Comparison of ENCODE assay signal across 8 cellular contexts in the genomic region with DNA sequence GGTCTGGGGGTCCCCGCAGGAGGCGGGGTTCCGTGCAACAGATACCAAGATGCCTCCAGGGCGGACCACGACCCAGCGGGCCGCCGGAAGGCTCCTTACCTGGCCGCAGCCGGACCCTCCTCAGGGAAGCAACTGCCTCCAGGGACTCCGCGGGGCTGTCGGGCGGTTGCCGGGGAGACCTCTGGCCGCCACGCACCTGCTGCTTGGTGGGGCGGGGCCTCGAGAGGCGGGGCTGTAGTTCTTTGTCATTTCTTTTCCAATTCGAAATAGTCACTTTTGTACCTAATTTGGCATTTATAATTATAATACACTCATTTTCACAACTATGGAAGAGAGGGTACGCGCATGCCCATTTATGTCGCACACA. TPM values are rescaled to one million over a fixed set of nuclear protein-coding genes. Genes with fewer than 3 reads are reported as not detected.
DNase-seq lines count a peak whose midpoint lies in the region; ATAC-seq and TF ChIP-seq lines count a peak whose summit lies in the region.

No MANE protein-coding gene starts in this region.

- no peaks in the 10 kb centered on the region for H3K9me3 ChIP-seq in naive thymus-derived CD4-positive, alpha-beta T cell (ENCODE audit: control insufficient read depth in 2 of 3, low read length in 3 of 3)
- H3K9me3 ChIP-seq in stomach, result no peaks in the 10 kb centered on the region

- DNase-seq in SIG-M5 treated with dmso at 0.1 percent for 504 hours (lab: John Stamatoyannopoulos, UW; ENCODE audit: unreplicated experiment) (peak; percentile 27), SIG-M5 (lab: John Stamatoyannopoulos, UW) (no peak), NCI-H69 (lab: John Stamatoyannopoulos, UW) (peak; percentile 85), activated T-cell treated with anti-CD3 and anti-CD28 coated beads for 48 hours (ENCODE audit: low read depth) (peak; percentile 59), erythroblast (lab: John Stamatoyannopoulos, UW) (peak; percentile 46 to 63), stomach (peak; percentile 76)
- DNase-seq in naive thymus-derived CD4-positive, alpha-beta T cell, result peak; percentile 20 to 66 (median 48)

- H3K36me3 Mint-ChIP-seq in naive thymus-derived CD4-positive, alpha-beta T cell, result peaks cover 0 to 5% (median under 1%) of the 10 kb centered on the region in 5 donors

- peaks cover 21 to 48% (median 34%) of the 10 kb centered on the region in 7 donors for H3K4me1 Mint-ChIP-seq in naive thymus-derived CD4-positive, alpha-beta T cell

- CTCF ChIA-PET in naive thymus-derived CD4-positive, alpha-beta T cell (lab: Charles Lee), result interaction anchor here (0.7 to 1.6 kb wide), 5 partner anchors 11 to 502 kb away, joined by 3 to 4 read pairs (median 3); partner anchors contain the start of genes PPIL6 and SMPD2

- TF ChIP-seq CTCF in stomach (IDR thresholded peaks at IDR 0.05), result no peak

- peak overlapping the region; percentile 92 to 99 (median 96) for H3K27ac Mint-ChIP-seq in naive thymus-derived CD4-positive, alpha-beta T cell

- H3K4me1 ChIP-seq in naive thymus-derived CD4-positive, alpha-beta T cell (ENCODE audit: control insufficient read depth in 2 of 2, insufficient read depth in 2 of 2, low read length in 2 of 2), result peaks cover 12 to 13% of the 10 kb centered on the region in 2 donors
- peaks cover 0 to 38% (median 29%) of the 10 kb centered on the region in 4 donors for H3K4me1 ChIP-seq in stomach

- WGBS in stomach, 5 donors, result 0 to 2% (median 1%) methylated on average over 23 to 24 of the region's 24 CpGs

- H3K4me3 ChIP-seq in naive thymus-derived CD4-positive, alpha-beta T cell (ENCODE audit: low read length), result peak overlapping the region; percentile 98
- peak overlapping the region; percentile 65 to 87 (median 82) for H3K4me3 ChIP-seq in stomach

- no peaks in the 10 kb centered on the region for H3K27me3 ChIP-seq in naive thymus-derived CD4-positive, alpha-beta T cell (ENCODE audit: control insufficient read depth in 2 of 2, insufficient read depth in 2 of 2, low read length in 2 of 2)
- H3K27me3 ChIP-seq in stomach, result no peaks in the 10 kb centered on the region

- no peak for TF ChIP-seq POLR2A in erythroblast (IDR thresholded peaks at IDR 0.05; ENCODE audit: low read length)
- TF ChIP-seq POLR2A in stomach (IDR thresholded peaks at IDR 0.05), result no peak

- H3K9me3 Mint-ChIP-seq in naive thymus-derived CD4-positive, alpha-beta T cell, result no peaks in the 10 kb centered on the region

- POLR2A ChIA-PET in naive thymus-derived CD4-positive, alpha-beta T cell (lab: Charles Lee), result interaction anchor here (1.0 to 2.0 kb wide), 7 partner anchors 10 to 1130 kb away, joined by 3 to 19 read pairs (median 4); partner anchors contain the start of genes CD164, CDK19, CEP57L1 and SESN1

- peak overlapping the region; percentile 74 for H3K27ac ChIP-seq in naive thymus-derived CD4-positive, alpha-beta T cell (ENCODE audit: low read depth, low read length)
- peak overlapping the region; percentile 84 to 95 (median 90) for H3K27ac ChIP-seq in stomach

- ATAC-seq in HG03095 (IDR thresholded peaks at IDR 0.05; ENCODE audit: unreplicated experiment), result peak; percentile 37
- ATAC-seq in naive thymus-derived CD4-positive, alpha-beta T cell, result peak; percentile 43

- peaks cover 0 to 13% (median 0%) of the 10 kb centered on the region in 5 donors for H3K27me3 Mint-ChIP-seq in naive thymus-derived CD4-positive, alpha-beta T cell

- H3K36me3 ChIP-seq in naive thymus-derived CD4-positive, alpha-beta T cell (ENCODE audit: control insufficient read depth in 2 of 3, insufficient read depth in 3 of 3, low read length in 3 of 3), result peaks cover 0 to 8% (median 0%) of the 10 kb centered on the region in 3 experiments
- H3K36me3 ChIP-seq in stomach, result no peaks in the 10 kb centered on the region

- TF ChIP-seq EP300 in stomach (IDR thresholded peaks at IDR 0.05), result no peak

- peak overlapping the region; percentile 91 to 100 (median 96) for H3K4me3 Mint-ChIP-seq in naive thymus-derived CD4-positive, alpha-beta T cell

- intact Hi-C loops in naive thymus-derived CD4-positive, alpha-beta T cell (cut with micrococcal nuclease), result loop anchor here (2.0 to 10.0 kb wide), 15 partner anchors 83 to 1973 kb away; partner anchors contain the start of genes GTF3C6 (in 1 of the 2), OSTM1 (in 1 of the 2), SEC63 (in 1 of the 2) and SLC16A10 (in 1 of the 2)
- intact Hi-C loops in stomach (cut with DNase I; ENCODE audit: low total_unique reads), result no loop called here

RNA-seq across cellular contexts. Expression of gene AK9, which starts 0.6 kb away (rescaled TPM):
- total RNA-seq in naive thymus-derived CD4-positive, alpha-beta T cell, result 10 to 100 TPM in 3 of 5 experiments, 1 to 10 TPM in 2; 5.8 to 19.5 (median 11.5) TPM
- polyA plus RNA-seq in naive thymus-derived CD4-positive, alpha-beta T cell, result 1 to 10 TPM; 5.8 to 6.8 TPM
- 10 to 100 TPM in 3 of 5 donors, 1 to 10 TPM in 2; 6.7 to 20.3 (median 15.9) TPM for total RNA-seq in stomach
- polyA plus RNA-seq in stomach, result 10 to 100 TPM in 1 of 3 donors, 1 to 10 TPM in 2; 3.8 to 11.2 (median 4.3) TPM

RNA-seq across cellular contexts. Expression of gene FIG4, which starts 0.7 kb away (rescaled TPM):
- 10 to 100 TPM in 4 of 5 experiments, 1 to 10 TPM in 1; 6.8 to 16.5 (median 13.0) TPM for total RNA-seq in naive thymus-derived CD4-positive, alpha-beta T cell
- polyA plus RNA-seq in naive thymus-derived CD4-positive, alpha-beta T cell, result 10 to 100 TPM; 15.2 to 16.3 TPM
- total RNA-seq in stomach, result 10 to 100 TPM in 2 of 5 donors, 1 to 10 TPM in 3; 5.8 to 29.0 (median 8.5) TPM
- 1 to 10 TPM; 6.7 to 9.5 (median 7.2) TPM for polyA plus RNA-seq in stomach
